8 cellular contexts compared by ENCODE assay signal in the genomic region with DNA sequence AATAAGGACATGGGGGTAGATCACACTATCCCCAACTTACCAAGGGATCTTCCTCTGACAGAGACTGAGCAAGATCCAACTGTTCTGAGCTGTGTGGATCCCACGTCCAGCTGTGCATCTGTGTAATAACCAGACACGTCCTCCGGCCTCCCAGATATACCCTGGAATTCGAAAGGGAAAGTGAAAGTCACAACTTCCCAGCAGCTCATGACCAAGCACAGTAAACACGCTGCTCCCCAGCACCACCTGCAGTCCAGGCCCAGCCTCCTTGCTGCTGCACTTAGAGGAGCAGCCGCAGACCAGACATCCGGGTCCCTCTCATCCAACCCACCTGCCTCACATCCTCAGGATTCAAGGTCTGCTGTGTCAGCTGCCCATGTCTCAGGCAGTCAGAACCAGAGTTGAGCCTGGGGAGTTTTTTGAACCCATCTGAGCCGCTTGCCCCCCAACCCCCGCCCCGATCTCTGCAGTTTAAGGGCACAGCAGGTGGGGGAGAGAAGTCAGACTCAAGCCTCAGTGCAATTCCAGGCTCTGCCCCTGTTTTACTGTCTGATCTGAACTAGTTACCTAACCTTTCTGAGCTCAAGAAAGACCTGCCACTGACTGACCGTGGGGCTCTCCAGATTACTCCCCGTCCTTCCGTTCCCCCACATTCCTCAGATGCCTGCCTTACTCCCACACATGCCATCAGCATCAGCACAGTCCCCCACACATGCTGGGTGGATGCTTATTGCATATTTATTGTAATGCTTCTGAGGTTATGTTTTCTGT. TPM values are rescaled to one million over a fixed set of nuclear protein-coding genes. Genes with fewer than 3 reads are reported as not detected.
DNase-seq lines count a peak whose midpoint lies in the region; ATAC-seq and TF ChIP-seq lines count a peak whose summit lies in the region.

A gene with protein sequence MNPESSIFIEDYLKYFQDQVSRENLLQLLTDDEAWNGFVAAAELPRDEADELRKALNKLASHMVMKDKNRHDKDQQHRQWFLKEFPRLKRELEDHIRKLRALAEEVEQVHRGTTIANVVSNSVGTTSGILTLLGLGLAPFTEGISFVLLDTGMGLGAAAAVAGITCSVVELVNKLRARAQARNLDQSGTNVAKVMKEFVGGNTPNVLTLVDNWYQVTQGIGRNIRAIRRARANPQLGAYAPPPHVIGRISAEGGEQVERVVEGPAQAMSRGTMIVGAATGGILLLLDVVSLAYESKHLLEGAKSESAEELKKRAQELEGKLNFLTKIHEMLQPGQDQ (minus strand): TSS at position 127 of the 771 bp plus-strand sequence. CDS start 6,365 bp downstream, outside the sequence.

- H3K27me3 ChIP-seq in prostate gland (replicated peaks; ENCODE audit: insufficient read depth), result no peaks in the 10 kb centered on the region

- H3K27ac Mint-ChIP-seq in T-helper 1 cell treated with Interleukin-12 subunit alpha and Interleukin-12 subunit beta and Interleukin-4 antibody, amounts not matched to agents 30 μg/mL and 1 μg/mL, for 36 hours, result peak within 1 kb of the TSS; percentile 96

- DNase-seq in NCI-H1417 (lab: John Stamatoyannopoulos, UW) (peak; percentile 81 to 93 (median 82)), amygdala (lab: John Stamatoyannopoulos, UW) (peak in 55 of 56 donors; percentile 20 to 91 (median 79)), left ventricle myocardium superior (peak; percentile 92), prostate gland (ENCODE audit: low spot score) (peak; percentile 92)

- H3K4me1 ChIP-seq in prostate gland (replicated peaks), result peaks cover 17% of the 10 kb centered on the region
- peaks cover 2% of the 10 kb centered on the region for H3K4me1 ChIP-seq in urinary bladder (ENCODE audit: insufficient read depth)

- peaks cover 24% of the 10 kb centered on the region for H3K9me3 Mint-ChIP-seq in T-helper 1 cell treated with Interleukin-12 subunit alpha and Interleukin-12 subunit beta and Interleukin-4 antibody, amounts not matched to agents 30 μg/mL and 1 μg/mL, for 36 hours

- peak; percentile 88 for TF ChIP-seq POLR2A in prostate gland (IDR thresholded peaks at IDR 0.05)

- H3K9me3 ChIP-seq in prostate gland, result no peaks in the 10 kb centered on the region

- peaks cover 42% of the 10 kb centered on the region for H3K36me3 Mint-ChIP-seq in T-helper 1 cell treated with Interleukin-12 subunit alpha and Interleukin-12 subunit beta and Interleukin-4 antibody, amounts not matched to agents 30 μg/mL and 1 μg/mL, for 36 hours (ENCODE audit: low read depth)

- H3K4me3 ChIP-seq in prostate gland (peak within 1 kb of the TSS; percentile 44 to 60), urinary bladder (ENCODE audit: low read depth, low read length) (peak within 1 kb of the TSS; percentile 50)

- TF ChIP-seq CTCF in GM12874 (IDR thresholded peaks at IDR 0.05; ENCODE audit: insufficient read depth, low read depth, low read length) (peak; percentile 74), prostate gland (IDR thresholded peaks at IDR 0.05) (peak; percentile 60 to 87 (median 79))

- H3K4me1 Mint-ChIP-seq in T-helper 1 cell treated with Interleukin-12 subunit alpha and Interleukin-12 subunit beta and Interleukin-4 antibody, amounts not matched to agents 30 μg/mL and 1 μg/mL, for 36 hours (ENCODE audit: low read depth), result peaks cover 36% of the 10 kb centered on the region

- intact Hi-C loops in left ventricle myocardium superior (cut with micrococcal nuclease) (no loop called here), prostate gland (cut with DNase I) (loop anchor here (5.0 to 10.0 kb wide), 2 partner anchors 43 to 85 kb away; no protein-coding TSS in a partner anchor)

- WGBS in prostate gland, result 23% methylated on average over 13 of the region's 13 CpGs
- 15% methylated on average over 13 of the region's 13 CpGs for WGBS in urinary bladder

- ATAC-seq in HG02759 (IDR thresholded peaks at IDR 0.05; ENCODE audit: unreplicated experiment), result peak; percentile 95
- peak; percentile 96 for ATAC-seq in left ventricle myocardium superior

- peak within 1 kb of the TSS; percentile 91 for H3K4me3 Mint-ChIP-seq in T-helper 1 cell treated with Interleukin-12 subunit alpha and Interleukin-12 subunit beta and Interleukin-4 antibody, amounts not matched to agents 30 μg/mL and 1 μg/mL, for 36 hours

- no peaks in the 10 kb centered on the region for H3K36me3 ChIP-seq in prostate gland
- H3K36me3 ChIP-seq in urinary bladder (ENCODE audit: insufficient read depth), result no peaks in the 10 kb centered on the region

- peaks cover 8% of the 10 kb centered on the region for H3K27me3 Mint-ChIP-seq in T-helper 1 cell treated with Interleukin-12 subunit alpha and Interleukin-12 subunit beta and Interleukin-4 antibody, amounts not matched to agents 30 μg/mL and 1 μg/mL, for 36 hours (ENCODE audit: low read depth)

- H3K27ac ChIP-seq in prostate gland (peak within 1 kb of the TSS; percentile 89 to 95), urinary bladder (ENCODE audit: low read depth) (peak within 1 kb of the TSS; percentile 88)

RNA-seq across cellular contexts. Expression of the gene that starts here (rescaled TPM):
- total RNA-seq in left ventricle myocardium superior, result 56.7 TPM
- 10 to 100 TPM; 35.2 to 64.1 TPM for total RNA-seq in prostate gland
- 35.5 TPM for total RNA-seq in urinary bladder
- polyA plus RNA-seq in urinary bladder, result 46.1 TPM

Comparison
In these comparisons a context has a peak if more than half of its experiments do, and no peak if none do; other contexts are left out.
1. Peak in every context shown above with its lines: DNase-seq, ATAC-seq, H3K4me3 ChIP-seq and H3K27ac ChIP-seq.